In the genomic region with DNA sequence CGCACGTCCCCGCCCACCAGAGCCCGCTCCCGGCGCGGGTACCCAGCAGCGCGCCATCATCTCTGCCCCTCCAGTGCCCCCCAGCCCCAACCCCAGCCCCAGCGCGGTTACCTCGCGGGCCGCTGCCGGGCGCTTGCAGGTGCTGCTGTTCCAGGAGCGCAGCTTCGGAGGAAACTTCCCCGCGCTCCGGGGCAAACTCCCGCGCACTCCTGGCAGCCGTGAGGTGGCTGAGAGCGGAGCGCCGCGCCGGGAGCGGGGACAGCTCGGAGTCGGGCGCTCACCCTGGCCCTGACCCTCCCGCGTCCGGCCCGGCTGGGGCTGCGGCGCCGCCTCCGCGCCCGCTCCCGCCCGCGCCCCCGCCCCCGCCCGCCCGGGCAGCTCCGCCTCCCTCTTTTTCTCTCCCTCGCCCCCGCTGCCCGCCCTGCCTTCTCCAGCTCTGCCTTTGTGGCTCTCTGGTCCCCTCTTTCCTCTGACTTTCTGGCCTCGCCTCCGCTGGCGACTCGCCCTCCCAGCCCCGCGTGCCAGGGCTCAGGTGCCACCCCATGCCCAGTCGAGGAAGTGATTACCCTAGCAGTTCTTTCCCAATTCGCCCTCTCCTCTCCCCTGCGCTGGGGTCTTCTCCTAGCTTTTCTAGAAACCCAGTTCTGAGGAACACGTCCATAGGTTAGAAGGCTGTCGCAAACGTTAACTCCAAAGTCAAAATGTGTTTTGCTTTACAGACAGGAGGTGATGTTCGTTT, we compare ENCODE assay signal across 9 cellular contexts. TPM values are rescaled to one million over a fixed set of nuclear protein-coding genes. Genes with fewer than 3 reads are reported as not detected.
DNase-seq lines count a peak whose midpoint lies in the region; ATAC-seq and TF ChIP-seq lines count a peak whose summit lies in the region.
"Had no signal": no experiment of that assay in that cellular context is flagged by ENCODE, and none has a peak within 500 bp of the region (broad histone marks: within the 10 kb centered on the region; RNA-seq: fewer than 3 reads in every experiment).

A gene with protein sequence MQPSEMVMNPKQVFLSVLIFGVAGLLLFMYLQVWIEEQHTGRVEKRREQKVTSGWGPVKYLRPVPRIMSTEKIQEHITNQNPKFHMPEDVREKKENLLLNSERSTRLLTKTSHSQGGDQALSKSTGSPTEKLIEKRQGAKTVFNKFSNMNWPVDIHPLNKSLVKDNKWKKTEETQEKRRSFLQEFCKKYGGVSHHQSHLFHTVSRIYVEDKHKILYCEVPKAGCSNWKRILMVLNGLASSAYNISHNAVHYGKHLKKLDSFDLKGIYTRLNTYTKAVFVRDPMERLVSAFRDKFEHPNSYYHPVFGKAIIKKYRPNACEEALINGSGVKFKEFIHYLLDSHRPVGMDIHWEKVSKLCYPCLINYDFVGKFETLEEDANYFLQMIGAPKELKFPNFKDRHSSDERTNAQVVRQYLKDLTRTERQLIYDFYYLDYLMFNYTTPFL (minus strand): TSS at position 284 of the 739 bp plus-strand sequence. CDS start 42,499 bp downstream, outside the sequence.

- peaks cover 5% of the 10 kb centered on the region for H3K23me2 ChIP-seq in H9 (ENCODE audit: insufficient read length, low read depth, low read length, poor library complexity, severe bottlenecking)

- no peaks in the 10 kb centered on the region for H3K36me3 ChIP-seq in right atrium auricular region

- no peak within 1 kb of the TSS for H2AK5ac ChIP-seq in H9 (ENCODE audit: insufficient read length, low read length)

- no peak within 1 kb of the TSS for H2BK20ac ChIP-seq in H9 (ENCODE audit: low read depth, low read length, poor library complexity, severe bottlenecking)

- peak within 1 kb of the TSS; percentile 46 for H3K9ac ChIP-seq in H9 (ENCODE audit: extremely low read depth, insufficient read length, low read length)

- peak within 1 kb of the TSS; percentile 67; the same call in 1 of the 2 replicates for H3K14ac ChIP-seq in H9 (ENCODE audit: insufficient read depth, low read length)

- no peaks in the 10 kb centered on the region for H3K9me3 Mint-ChIP-seq in H9

- H2BK120ac ChIP-seq in H9 (ENCODE audit: low read depth, low read length, poor library complexity, severe bottlenecking): no peak within 1 kb of the TSS

- no peaks in the 10 kb centered on the region for H3K79me1 ChIP-seq in H9 (ENCODE audit: insufficient read depth, low read depth, low read length, poor library complexity, severe bottlenecking)

- no peak within 1 kb of the TSS for H3T11ph ChIP-seq in H9 (ENCODE audit: low read length)

- H3K27ac ChIP-seq in H9 (ENCODE audit: insufficient read length, low read depth, low read length) (no peak within 1 kb of the TSS), right atrium auricular region (no peak within 1 kb of the TSS)

- H4K20me1 ChIP-seq in H9 (ENCODE audit: control insufficient read depth, insufficient read depth, insufficient read length): no peaks in the 10 kb centered on the region

- peak within 1 kb of the TSS; percentile 55 for H3K4me2 ChIP-seq in H9 (ENCODE audit: insufficient read depth, insufficient read length, low read length)

- TF ChIP-seq CTCF in H9 (conservative IDR thresholded peaks at IDR 0.05) (no peak), right atrium auricular region (IDR thresholded peaks at IDR 0.05) (no peak), retinal pigment epithelial cell (conservative IDR thresholded peaks at IDR 0.05; ENCODE audit: low read depth, low read length) (no peak)

- no peak for ATAC-seq in HG03432 (IDR thresholded peaks at IDR 0.05; ENCODE audit: unreplicated experiment)

- no peak within 1 kb of the TSS for H2BK5ac ChIP-seq in H9 (ENCODE audit: insufficient read length, low read length)

- WGBS in H9 (ENCODE audit: extremely low coverage, insufficient read length, low lambda C conversion rate): no CpG with 5 or more reads among the region's 67 CpGs

- H3K27ac Mint-ChIP-seq in H9: no peak within 1 kb of the TSS

- H3K4me1 ChIP-seq in H9 (ENCODE audit: insufficient read depth, low read length) (no peaks in the 10 kb centered on the region), right atrium auricular region (peaks cover 0 to 9% of the 10 kb centered on the region in 2 donors)

- H3K9me3 ChIP-seq in H9 (ENCODE audit: control insufficient read depth, low read depth, low read length): no peaks in the 10 kb centered on the region
- no peaks in the 10 kb centered on the region for H3K9me3 ChIP-seq in right atrium auricular region

- H3K27me3 ChIP-seq in H9 (ENCODE audit: insufficient read depth, low read length): no peaks in the 10 kb centered on the region
- H3K27me3 ChIP-seq in right atrium auricular region: no peaks in the 10 kb centered on the region

- peaks cover 27% of the 10 kb centered on the region for H3K27me3 Mint-ChIP-seq in H9 (ENCODE audit: low read depth)

- no peak within 1 kb of the TSS for H2BK12ac ChIP-seq in H9 (ENCODE audit: insufficient read length, low read depth, low read length)

- DNase-seq in H9 (peak; percentile 75), RPMI8226 (peak; percentile 30), right atrium auricular region (ENCODE audit: low spot score) (no peak), retinal pigment epithelial cell (ENCODE audit: low read depth) (no peak), ureter (ENCODE audit: low spot score) (no peak), COLO829 (ENCODE audit: low spot score) (no peak), cerebellar nuclear complex (lab: John Stamatoyannopoulos, UW) (no peak)
- DNase-seq: stimulated activated CD4-positive, alpha-beta T cell treated with anti-CD3 and anti-CD28 coated beads, Interleukin-1b, Interleukin-23, amount 100 ng/mL, for 48 hours had no signal

- no peak within 1 kb of the TSS for H4K91ac ChIP-seq in H9 (ENCODE audit: insufficient read length, low read depth, low read length)

- H3K4me1 Mint-ChIP-seq in H9: peaks cover 16 to 19% of the 10 kb centered on the region in 2 experiments

- H3K4ac ChIP-seq in H9 (ENCODE audit: low read depth, low read length): no peak within 1 kb of the TSS

- H3K18ac ChIP-seq in H9 (ENCODE audit: insufficient read length, low read depth, low read length): no peak within 1 kb of the TSS

- peak within 1 kb of the TSS; percentile 71 for H2AFZ ChIP-seq in H9 (ENCODE audit: low read length)

- H3K4me3 ChIP-seq in right atrium auricular region (peak within 1 kb of the TSS; percentile 58), retinal pigment epithelial cell (ENCODE audit: low read length) (peak within 1 kb of the TSS; percentile 38)

- no peak within 1 kb of the TSS for H3K56ac ChIP-seq in H9 (ENCODE audit: insufficient read length, low read depth, low read length)

- H3K79me2 ChIP-seq in H9 (ENCODE audit: insufficient read depth, low read length): no peaks in the 10 kb centered on the region

- no peak within 1 kb of the TSS for H2BK15ac ChIP-seq in H9 (ENCODE audit: low read depth, low read length)

- no peak within 1 kb of the TSS for H4K5ac ChIP-seq in H9 (ENCODE audit: insufficient read length, low read depth, low read length)

- no peaks in the 10 kb centered on the region for H3K36me3 Mint-ChIP-seq in H9 (ENCODE audit: insufficient read depth in 1 of 3, low read depth in 3 of 3)

- no peak within 1 kb of the TSS for H4K8ac ChIP-seq in H9 (replicated peaks; ENCODE audit: insufficient read length, low read depth, low read length)

- peak within 1 kb of the TSS; percentile 78 to 87 for H3K4me3 Mint-ChIP-seq in H9

- H3K23ac ChIP-seq in H9 (ENCODE audit: insufficient read length, low read depth, low read length): no peak within 1 kb of the TSS

RNA-seq across cellular contexts. Expression of the gene that starts here (rescaled TPM):
- total RNA-seq in H9 (2021) (3.0 and 3.5 TPM in 2 replicates), right atrium auricular region (1 to 10 TPM in 1 of 2 donors, under 1 TPM in 1; 0.90 to 1.3 TPM), ureter (3.6 TPM)

Comparison
In these comparisons a context has a peak if more than half of its experiments do, and no peak if none do; other contexts are left out.
1. DNase-seq: peak in H9 (single experiment) and RPMI8226 (single experiment); none in right atrium auricular region (single experiment), retinal pigment epithelial cell (single experiment), ureter (single experiment), COLO829 (single experiment) and cerebellar nuclear complex (0 of 2).